ENCODE assay signal across 23 cellular contexts in the genomic region with DNA sequence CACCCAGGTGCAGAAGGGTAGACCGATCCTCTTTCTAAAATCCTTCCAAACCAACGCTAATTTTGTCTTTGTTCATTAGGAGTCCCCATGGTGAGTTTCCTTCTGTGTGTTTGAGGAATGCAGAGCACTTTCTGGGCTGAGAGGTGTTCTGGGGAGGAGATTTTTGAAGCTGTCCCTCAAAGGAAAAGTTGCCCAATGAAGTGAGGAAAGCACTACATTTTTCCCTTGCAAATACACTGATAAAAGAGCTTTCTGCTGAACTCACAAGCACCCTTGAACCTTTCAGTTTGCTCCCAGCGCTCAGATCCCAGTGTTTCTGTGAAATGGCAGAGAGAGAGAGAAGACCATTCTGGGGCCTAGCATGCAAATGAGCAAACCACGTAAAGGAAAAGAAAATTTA.
DNase-seq lines count a peak whose midpoint lies in the region; ATAC-seq and TF ChIP-seq lines count a peak whose summit lies in the region.
"Had no signal": no experiment of that assay in that cellular context is flagged by ENCODE, and none has a peak within 500 bp of the region (broad histone marks: within the 10 kb centered on the region; RNA-seq: fewer than 3 reads in every experiment).

No MANE protein-coding gene starts in this region.

- peak overlapping the region; percentile 55 for H3K27ac ChIP-seq in caudate nucleus (ENCODE audit: low read depth, low read length)
- H3K27ac ChIP-seq in left lung, result no peak overlapping the region

- no peaks in the 10 kb centered on the region for H3K36me3 ChIP-seq in left lung

- TF ChIP-seq CTCF in left lung (IDR thresholded peaks at IDR 0.05), result no peak

- no peak overlapping the region for H3K4me3 ChIP-seq in left lung

- DNase-seq in NCI-H2107 treated with DMSO at 0.1 percent for 48 hours (lab: John Stamatoyannopoulos, UW; ENCODE audit: unreplicated experiment) (peak; percentile 35), NCI-H2107 (lab: John Stamatoyannopoulos, UW) (no peak), caudate nucleus (lab: John Stamatoyannopoulos, UW) (peak in 5 of 61 donors; percentile 4 to 22 (median 16)), left lung (no peak), superior temporal gyrus (ENCODE audit: extremely low spot score) (peak; percentile 71), SK-N-DZ (ENCODE audit: low spot score) (no peak), NCI-H510A treated with DMSO at 0.1 percent for 48 hours (lab: John Stamatoyannopoulos, UW) (no peak), cerebellar nuclear complex (lab: John Stamatoyannopoulos, UW) (no peak)
- DNase-seq: 8988T; activated CD4-positive, alpha-beta T cell treated with anti-CD3 and anti-CD28 coated beads for 4 hours; activated CD8-positive, alpha-beta memory T cell treated with anti-CD3 and anti-CD28 coated beads, Interleukin-2, amount 50 U/mL, for 48 hours; activated naive CD4-positive, alpha-beta T cell; dermis blood vessel endothelial cell; HFFc6; left cardiac atrium; MV-4-11; NCI-H2227 treated with DMSO at 0.1 percent for 48 hours; posterior cingulate gyrus; SHP77; stimulated activated CD4-positive, alpha-beta T cell treated with anti-CD3 and anti-CD28 coated beads, Interleukin-12 subunit alpha, Interleukin-12 subunit beta, amount 100 ng/mL, for 4 hours; T1000 had no signal

- H3K4me1 ChIP-seq in left lung, result no peaks in the 10 kb centered on the region

- H3K9me3 ChIP-seq in left lung, result no peaks in the 10 kb centered on the region

- intact Hi-C loops in left lung (cut with DNase I), result no loop called here

- peak; percentile 91 for ATAC-seq in left lung
- ATAC-seq: esophagus mucosa; left cardiac atrium; stimulated activated memory B cell treated with anti-CD40 and anti-IgM and Interleukin-4, amounts not matched to agents 10 μg/mL and 1 μg/mL and 100 μg/mL, for 72 hours had no signal

- H3K27me3 ChIP-seq in left lung, result no peaks in the 10 kb centered on the region

Comparison
In these comparisons a context has a peak if more than half of its experiments do, and no peak if none do; other contexts are left out.
1. DNase-seq: peak in NCI-H2107 treated with DMSO at 0.1 percent for 48 hours (single experiment) and superior temporal gyrus (single experiment); none in NCI-H2107 (single experiment), left lung (0 of 2), SK-N-DZ (single experiment), NCI-H510A treated with DMSO at 0.1 percent for 48 hours (single experiment) and cerebellar nuclear complex (0 of 2).